In genomic region chr21:25586242-25586805, GRCh38 we compare ENCODE assay signal across 19 cellular contexts. TPM values are rescaled to one million over a fixed set of nuclear protein-coding genes. Genes with fewer than 3 reads are reported as not detected.
DNase-seq lines count a peak whose midpoint lies in the region; ATAC-seq, FAIRE-seq and TF ChIP-seq lines count a peak whose summit lies in the region.
"Had no signal": no experiment of that assay in that cellular context is flagged by ENCODE, and none has a peak within 500 bp of the region (broad histone marks: within the 10 kb centered on the region; RNA-seq: fewer than 3 reads in every experiment).

No MANE protein-coding gene starts in this region.

- no peaks in the 10 kb centered on the region for H3K27me3 Mint-ChIP-seq in stimulated activated naive CD8-positive, alpha-beta T cell treated with anti-CD3 and anti-CD28 coated beads, Interleukin-15, amount 100 ng/mL, for 72 hours
- H3K27me3 Mint-ChIP-seq in central memory CD8-positive, alpha-beta T cell, result no peaks in the 10 kb centered on the region

- no peak for TF ChIP-seq POLR2A in H54 (IDR thresholded peaks at IDR 0.05; ENCODE audit: low read depth, low read length)

- H3K4me3 ChIP-seq in neuronal stem cell (ENCODE audit: low read length in 2 of 2), result no peak overlapping the region
- H3K4me3 ChIP-seq: SK-N-MC had no signal

- H3K27ac ChIP-seq in neuronal stem cell (replicated peaks; ENCODE audit: low read length), result no peak overlapping the region
- H3K27ac ChIP-seq: HL-60, SK-N-MC had no signal

- peaks cover 2 to 84% of the 10 kb centered on the region in 2 donors for H3K36me3 ChIP-seq in neuronal stem cell (replicated peaks in 1 of 2; ENCODE audit: control insufficient read depth in 2 of 2, insufficient read depth in 2 of 2, low read length in 2 of 2)

- no peaks in the 10 kb centered on the region for H3K79me1 ChIP-seq in neuronal stem cell (ENCODE audit: low read depth, low read length)

- H3K4ac ChIP-seq in neuronal stem cell (ENCODE audit: low read length), result no peak overlapping the region

- no peak overlapping the region for H3K27ac Mint-ChIP-seq in stimulated activated naive CD8-positive, alpha-beta T cell treated with anti-CD3 and anti-CD28 coated beads, Interleukin-15, amount 100 ng/mL, for 72 hours
- H3K27ac Mint-ChIP-seq in central memory CD8-positive, alpha-beta T cell (ENCODE audit: low read depth), result peak overlapping the region; percentile 69

- H4K8ac ChIP-seq in neuronal stem cell (ENCODE audit: low read depth, low read length), result no peak overlapping the region

- no peak overlapping the region for H3K9ac ChIP-seq in neuronal stem cell (ENCODE audit: low read depth, low read length, poor library complexity)

- H3K18ac ChIP-seq in neuronal stem cell (ENCODE audit: low read length), result no peak overlapping the region

- H3K27me3 ChIP-seq in neuronal stem cell (ENCODE audit: control insufficient read depth in 3 of 3, insufficient read depth in 3 of 3, low read depth in 1 of 3, low read length in 3 of 3), result no peaks in the 10 kb centered on the region

- H3K4me1 Mint-ChIP-seq in stimulated activated naive CD8-positive, alpha-beta T cell treated with anti-CD3 and anti-CD28 coated beads, Interleukin-15, amount 100 ng/mL, for 72 hours, result peaks cover 23% of the 10 kb centered on the region
- H3K4me1 Mint-ChIP-seq in central memory CD8-positive, alpha-beta T cell, result peaks cover 10% of the 10 kb centered on the region

- peaks cover 38% of the 10 kb centered on the region for H3K36me3 Mint-ChIP-seq in central memory CD8-positive, alpha-beta T cell (ENCODE audit: insufficient read depth)

- no peak overlapping the region for H2BK15ac ChIP-seq in neuronal stem cell (ENCODE audit: low read length)

- H2BK120ac ChIP-seq in neuronal stem cell (ENCODE audit: low read depth, low read length), result no peak overlapping the region

- no peak overlapping the region for H3K4me2 ChIP-seq in neuronal stem cell (ENCODE audit: insufficient read depth, low read length, poor library complexity, severe bottlenecking)

- peak; percentile 6 for FAIRE-seq in H54 (lab: Jason Lieb, UNC)
- FAIRE-seq: HTR-8/SVneo, RCC 7860 had no signal

- no peak overlapping the region for H2AK5ac ChIP-seq in neuronal stem cell (ENCODE audit: low read depth, low read length)

- H3K4me1 ChIP-seq in neuronal stem cell (ENCODE audit: control insufficient read depth in 2 of 2, insufficient read depth in 1 of 2, low read depth in 1 of 2, low read length in 2 of 2), result no peaks in the 10 kb centered on the region

- no peak overlapping the region for H4K91ac ChIP-seq in neuronal stem cell (ENCODE audit: low read depth, low read length, poor library complexity)

- no peak overlapping the region for H2BK5ac ChIP-seq in neuronal stem cell (ENCODE audit: low read length)

- no peak overlapping the region for H2BK12ac ChIP-seq in neuronal stem cell (ENCODE audit: low read length)

- no peaks in the 10 kb centered on the region for H3K9me3 ChIP-seq in neuronal stem cell (replicated peaks in 1 of 2; ENCODE audit: control insufficient read depth in 2 of 2, insufficient read depth in 1 of 2, low read depth in 1 of 2, low read length in 2 of 2)

- ATAC-seq in stimulated activated naive CD8-positive, alpha-beta T cell treated with anti-CD3 and anti-CD28 coated beads, Interleukin-15, amount 100 ng/mL, for 72 hours, result peak; percentile 17
- ATAC-seq in stimulated activated naive CD8-positive, alpha-beta T cell treated with anti-CD3 and anti-CD28 coated beads, Interleukin-15, Interleukin-2, amounts not matched to agents 100 U/mL and 50 U/mL, for 24 hours, result no peak
- no peak for ATAC-seq in central memory CD8-positive, alpha-beta T cell (replicated peaks; ENCODE audit: extremely low read depth, poor library complexity, severe bottlenecking)
- no peak for ATAC-seq in HG03457 (IDR thresholded peaks at IDR 0.05; ENCODE audit: unreplicated experiment)
- ATAC-seq in GM18870 (IDR thresholded peaks at IDR 0.05; ENCODE audit: unreplicated experiment), result no peak

- no peak for DNase-seq in stimulated activated naive CD8-positive, alpha-beta T cell treated with anti-CD3 and anti-CD28 coated beads, Interleukin-15, amount 100 ng/mL, for 72 hours
- DNase-seq in stimulated activated naive CD8-positive, alpha-beta T cell treated with anti-CD3 and anti-CD28 coated beads, Interleukin-15, Interleukin-2, amounts not matched to agents 100 U/mL and 50 U/mL, for 24 hours, result no peak
- DNase-seq in H54 (ENCODE audit: insufficient read length, low spot score), result no peak
- no peak for DNase-seq in central memory CD8-positive, alpha-beta T cell (ENCODE audit: low spot score in 2 of 2)
- DNase-seq in neuronal stem cell (ENCODE audit: low spot score), result no peak
- DNase-seq: ACHN, GDM1, H7, NCI-H1105 treated with DMSO at 0.1 percent for 48 hours, NCI-H187, NCI-H226, NCI-H526, Right ventricle myocardium superior had no signal

- no peaks in the 10 kb centered on the region for H3K9me3 Mint-ChIP-seq in stimulated activated naive CD8-positive, alpha-beta T cell treated with anti-CD3 and anti-CD28 coated beads, Interleukin-15, amount 100 ng/mL, for 72 hours
- H3K9me3 Mint-ChIP-seq in central memory CD8-positive, alpha-beta T cell, result no peaks in the 10 kb centered on the region

- no peak overlapping the region for H2AFZ ChIP-seq in neuronal stem cell (ENCODE audit: low read length)

- no CpG with 5 or more reads among the region's 3 CpGs for WGBS in neuronal stem cell (ENCODE audit: extremely low coverage in 2 of 2, insufficient read length in 2 of 2, insufficient replicate concordance in 1 of 2), 2 donors

- H3K14ac ChIP-seq in neuronal stem cell (ENCODE audit: low read length), result no peak overlapping the region

- H3K4me3 Mint-ChIP-seq in stimulated activated naive CD8-positive, alpha-beta T cell treated with anti-CD3 and anti-CD28 coated beads, Interleukin-15, amount 100 ng/mL, for 72 hours, result no peak overlapping the region
- H3K4me3 Mint-ChIP-seq in central memory CD8-positive, alpha-beta T cell, result no peak overlapping the region

- H3K23ac ChIP-seq in neuronal stem cell (ENCODE audit: low read depth, low read length, poor library complexity), result no peak overlapping the region

RNA-seq across cellular contexts. Expression of gene MRPL39, which starts 21.0 kb away (rescaled TPM):
- polyA plus RNA-seq in neuronal stem cell (2013, experiment 1 of 2), result 41.9 TPM
- 42.4 TPM for polyA plus RNA-seq in neuronal stem cell (2013, experiment 2 of 2)

RNA-seq across cellular contexts. Expression of gene JAM2, which starts 52.7 kb away (rescaled TPM):
- 9.7 TPM for polyA plus RNA-seq in neuronal stem cell (2013, experiment 1 of 2)
- polyA plus RNA-seq in neuronal stem cell (2013, experiment 2 of 2), result 9.1 TPM
